Comparison of ENCODE assay signal across 29 cellular contexts in the genomic region with DNA sequence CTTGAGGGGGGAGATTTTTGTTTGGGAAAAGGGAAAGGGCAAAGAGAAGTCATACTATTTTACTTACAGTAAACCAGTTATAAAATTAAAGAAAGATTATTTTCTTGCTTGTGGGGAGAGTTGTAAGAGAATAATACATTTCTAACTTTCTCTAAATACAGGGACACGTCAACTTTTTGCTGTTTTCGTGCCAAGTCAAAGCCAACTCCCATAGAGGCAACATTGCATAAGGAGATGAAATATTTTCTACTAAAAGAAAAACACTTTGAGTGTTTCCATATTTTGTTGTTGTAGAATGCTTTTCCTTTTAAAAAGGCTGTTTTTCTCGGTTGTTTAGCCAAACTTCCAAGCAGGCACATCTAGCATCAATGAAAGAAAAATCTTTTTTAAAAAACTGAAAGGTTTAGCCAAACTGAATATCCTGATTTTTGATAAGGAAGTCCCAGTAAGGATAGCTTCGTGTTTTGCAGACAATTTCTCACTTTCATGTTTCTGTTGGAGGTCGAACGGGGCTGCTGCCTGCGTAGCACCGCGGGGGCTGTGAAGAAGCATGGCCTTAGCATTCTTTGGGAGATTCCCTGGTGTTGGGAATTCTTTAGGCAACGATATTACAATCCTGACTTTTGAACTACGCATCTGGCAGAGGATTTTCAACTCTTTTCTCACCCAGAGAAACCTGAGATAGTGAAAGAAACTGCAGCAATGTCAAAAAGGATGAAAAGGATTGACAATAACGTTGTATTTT.
A peak's percentile ranks its signal among the peaks of the same experiment; 100 is the strongest.
DNase-seq lines count a peak whose midpoint lies in the region; ATAC-seq and TF ChIP-seq lines count a peak whose summit lies in the region.
"Had no signal": no experiment of that assay in that cellular context is flagged by ENCODE, and none has a peak within 500 bp of the region (broad histone marks: within the 10 kb centered on the region; RNA-seq: fewer than 3 reads in every experiment).

No MANE protein-coding gene starts in this region.

- ATAC-seq in gastroesophageal sphincter (peak; percentile 43), GM18511 (IDR thresholded peaks at IDR 0.05; ENCODE audit: unreplicated experiment) (no peak), GM21786 (IDR thresholded peaks at IDR 0.05; ENCODE audit: unreplicated experiment) (no peak)
- ATAC-seq: HCT116; HepG2; left lobe of liver; natural killer cell treated with Interleukin-12 subunit alpha and Interleukin-12 subunit beta and Interleukin-15 and Interleukin-18, amount 100 ng/mL, for 72 hours had no signal

- no peak overlapping the region for H3K27ac Mint-ChIP-seq in activated naive CD4-positive, alpha-beta T cell treated with anti-CD3 and anti-CD28 coated beads for 36 hours
- H3K27ac Mint-ChIP-seq: activated T-cell treated with anti-CD3 and anti-CD28 coated beads, Interleukin-2, amount 50 U/mL, for 24 hours; natural killer cell treated with Interleukin-12 subunit alpha and Interleukin-12 subunit beta and Interleukin-15 and Interleukin-18, amount 100 ng/mL, for 72 hours had no signal

- H3K27me3 ChIP-seq in GM23248 (replicated peaks; ENCODE audit: insufficient read depth): peaks cover 18% of the 10 kb centered on the region; the same call in 1 of the 2 replicates
- H3K27me3 ChIP-seq in gastroesophageal sphincter: no peaks in the 10 kb centered on the region
- H3K27me3 ChIP-seq: uterus had no signal

- CTCF ChIA-PET in activated naive CD4-positive, alpha-beta T cell treated with anti-CD3 and anti-CD28 coated beads for 36 hours (lab: Charles Lee): no interaction called here

- H3K4me3 ChIP-seq in GM23248 (peak overlapping the region; percentile 39), choroid plexus epithelial cell (ENCODE audit: low read depth, low read length) (peak overlapping the region; percentile 41), gastroesophageal sphincter (no peak overlapping the region)

- no peaks in the 10 kb centered on the region for H3F3A ChIP-seq in GM23248 (ENCODE audit: insufficient read depth)

- no peaks in the 10 kb centered on the region for H4K20me1 ChIP-seq in GM23248 (ENCODE audit: insufficient read depth)

- H3K27me3 Mint-ChIP-seq in activated naive CD4-positive, alpha-beta T cell treated with anti-CD3 and anti-CD28 coated beads for 36 hours (ENCODE audit: low read depth): no peaks in the 10 kb centered on the region
- H3K27me3 Mint-ChIP-seq: activated T-cell treated with anti-CD3 and anti-CD28 coated beads, Interleukin-2, amount 50 U/mL, for 24 hours; central memory CD8-positive, alpha-beta T cell; natural killer cell treated with Interleukin-12 subunit alpha and Interleukin-12 subunit beta and Interleukin-15 and Interleukin-18, amount 100 ng/mL, for 72 hours had no signal

- H2AFZ ChIP-seq in GM23248: peak overlapping the region; percentile 56; the same call in 1 of the 2 replicates

- no peaks in the 10 kb centered on the region for H3K9me2 ChIP-seq in GM23248 (ENCODE audit: insufficient read depth)

- TF ChIP-seq CTCF in choroid plexus epithelial cell (conservative IDR thresholded peaks at IDR 0.05; ENCODE audit: low read depth, low read length): no peak
- TF ChIP-seq CTCF in gastroesophageal sphincter (IDR thresholded peaks at IDR 0.05): peak in 1 of 4 experiments; percentile 3

- H3K27ac ChIP-seq in GM23248: no peak overlapping the region
- H3K27ac ChIP-seq in gastroesophageal sphincter: peak overlapping the region in 1 of 4 donors; percentile 19
- H3K27ac ChIP-seq: C4-2B, HL-60, RWPE1 had no signal

- no peaks in the 10 kb centered on the region for H3K9me3 ChIP-seq in GM23248 (ENCODE audit: low read depth)
- no peaks in the 10 kb centered on the region for H3K9me3 ChIP-seq in gastroesophageal sphincter
- H3K9me3 ChIP-seq: SK-N-SH, uterus had no signal

- intact Hi-C loops in activated naive CD4-positive, alpha-beta T cell treated with anti-CD3 and anti-CD28 coated beads for 36 hours (cut with micrococcal nuclease): no loop called here

- no peaks in the 10 kb centered on the region for H3K4me1 Mint-ChIP-seq in activated naive CD4-positive, alpha-beta T cell treated with anti-CD3 and anti-CD28 coated beads for 36 hours (ENCODE audit: low read depth)
- H3K4me1 Mint-ChIP-seq: central memory CD8-positive, alpha-beta T cell had no signal

- TF ChIP-seq EP300 in gastroesophageal sphincter (IDR thresholded peaks at IDR 0.05): no peak

- H3K36me3 ChIP-seq in GM23248 (ENCODE audit: low read depth) (no peaks in the 10 kb centered on the region), gastroesophageal sphincter (no peaks in the 10 kb centered on the region)
- H3K36me3 ChIP-seq: uterus had no signal

- H3K79me2 ChIP-seq in GM23248 (ENCODE audit: insufficient read depth): no peaks in the 10 kb centered on the region

- H3K36me3 Mint-ChIP-seq in activated naive CD4-positive, alpha-beta T cell treated with anti-CD3 and anti-CD28 coated beads for 36 hours (ENCODE audit: low read depth): no peaks in the 10 kb centered on the region

- H3K9me3 Mint-ChIP-seq in activated naive CD4-positive, alpha-beta T cell treated with anti-CD3 and anti-CD28 coated beads for 36 hours: peaks cover 7% of the 10 kb centered on the region
- H3K9me3 Mint-ChIP-seq: activated T-cell treated with anti-CD3 and anti-CD28 coated beads, Interleukin-2, amount 50 U/mL, for 24 hours had no signal

- H3K4me1 ChIP-seq in GM23248 (ENCODE audit: insufficient read depth) (no peaks in the 10 kb centered on the region), gastroesophageal sphincter (no peaks in the 10 kb centered on the region)
- H3K4me1 ChIP-seq: uterus had no signal

- 8 to 13% methylated on average over 12 of the region's 12 CpGs for WGBS in GM23248 (ENCODE audit: low coverage in 1 of 2, low lambda C conversion rate in 2 of 2, missing lambda C conversion rate in 2 of 2), 2 experiments
- WGBS in gastroesophageal sphincter (ENCODE audit: low coverage in 1 of 2), 2 donors: 52 to 62% methylated on average over 7 to 12 of the region's 12 CpGs

- peak overlapping the region; percentile 19 for H3K4me2 ChIP-seq in GM23248 (ENCODE audit: unreplicated experiment)
- H3K4me2 ChIP-seq: SK-N-SH had no signal

- H3K4me3 Mint-ChIP-seq in activated naive CD4-positive, alpha-beta T cell treated with anti-CD3 and anti-CD28 coated beads for 36 hours: no peak overlapping the region
- H3K4me3 Mint-ChIP-seq: activated T-cell treated with anti-CD3 and anti-CD28 coated beads, Interleukin-2, amount 50 U/mL, for 24 hours; central memory CD8-positive, alpha-beta T cell; natural killer cell treated with Interleukin-12 subunit alpha and Interleukin-12 subunit beta and Interleukin-15 and Interleukin-18, amount 100 ng/mL, for 72 hours had no signal

- TF ChIP-seq POLR2A in gastroesophageal sphincter (IDR thresholded peaks at IDR 0.05): no peak

- H3K9ac ChIP-seq in GM23248: no peak overlapping the region
- H3K9ac ChIP-seq: SK-N-SH had no signal

- in situ Hi-C loops in GM23248 (cut with MboI): no loop called here

- DNase-seq in GM23248: peak; percentile 15
- peak; percentile 69 for DNase-seq in choroid plexus epithelial cell (ENCODE audit: low read depth)
- DNase-seq in stromal cell of bone marrow (ENCODE audit: low read depth): peak; percentile 32
- DNase-seq in activated naive CD4-positive, alpha-beta T cell treated with anti-CD3 and anti-CD28 coated beads for 36 hours: no peak
- DNase-seq in stimulated activated CD4-positive, alpha-beta T cell treated with anti-CD3 and anti-CD28 coated beads, Interleukin-4, amount 100 ng/mL, for 24 hours: no peak
- DNase-seq: activated CD4-positive, alpha-beta T cell treated with anti-CD3 and anti-CD28 coated beads for 48 hours; activated naive CD4-positive, alpha-beta T cell treated with Interleukin-2 at 50 U/mL for 16 hours; activated T-cell treated with anti-CD3 and anti-CD28 coated beads, Interleukin-2, amount 50 U/mL, for 24 hours; DMS79 treated with DMSO at 0.1 percent for 48 hours; hypothalamus; midbrain; NCI-H1694 treated with DMSO at 0.1 percent for 48 hours; NCI-H2227 treated with DMSO at 0.1 percent for 48 hours; NCI-H69; posterior cingulate gyrus; SK-N-SH; T-helper 2 cell; uterus had no signal

Comparison
In these comparisons a context has a peak if more than half of its experiments do, and no peak if none do; other contexts are left out.
1. DNase-seq: peak in GM23248 (single experiment), choroid plexus epithelial cell (single experiment) and stromal cell of bone marrow (single experiment); none in activated naive CD4-positive, alpha-beta T cell treated with anti-CD3 and anti-CD28 coated beads for 36 hours (single experiment) and stimulated activated CD4-positive, alpha-beta T cell treated with anti-CD3 and anti-CD28 coated beads, Interleukin-4, amount 100 ng/mL, for 24 hours (single experiment).
2. H3K4me3 ChIP-seq: peak in GM23248 (single experiment) and choroid plexus epithelial cell (single experiment); none in gastroesophageal sphincter (0 of 2).